Comparison of ENCODE assay signal across 1 cellular context in genomic region chr12:23423097-23423687, GRCh38.
TF ChIP-seq lines count a peak whose summit lies in the region.

No MANE protein-coding gene starts in this region.

TF ChIP-seq in H1, 55 proteins besides CTCF, POLR2A, EP300 and RAD21:
- TF ChIP-seq, protein P1, sequence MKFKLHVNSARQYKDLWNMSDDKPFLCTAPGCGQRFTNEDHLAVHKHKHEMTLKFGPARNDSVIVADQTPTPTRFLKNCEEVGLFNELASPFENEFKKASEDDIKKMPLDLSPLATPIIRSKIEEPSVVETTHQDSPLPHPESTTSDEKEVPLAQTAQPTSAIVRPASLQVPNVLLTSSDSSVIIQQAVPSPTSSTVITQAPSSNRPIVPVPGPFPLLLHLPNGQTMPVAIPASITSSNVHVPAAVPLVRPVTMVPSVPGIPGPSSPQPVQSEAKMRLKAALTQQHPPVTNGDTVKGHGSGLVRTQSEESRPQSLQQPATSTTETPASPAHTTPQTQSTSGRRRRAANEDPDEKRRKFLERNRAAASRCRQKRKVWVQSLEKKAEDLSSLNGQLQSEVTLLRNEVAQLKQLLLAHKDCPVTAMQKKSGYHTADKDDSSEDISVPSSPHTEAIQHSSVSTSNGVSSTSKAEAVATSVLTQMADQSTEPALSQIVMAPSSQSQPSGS (IDR thresholded peaks at IDR 0.05; ENCODE audit: low read length), result no peak
- no peak for TF ChIP-seq MAX (IDR thresholded peaks at IDR 0.05)
- TF ChIP-seq USF2 (IDR thresholded peaks at IDR 0.05; ENCODE audit: low read length), result no peak
- TF ChIP-seq TAF7 (optimal IDR thresholded peaks at IDR 0.05; ENCODE audit: borderline replicate concordance, low read depth, low read length), result no peak
- no peak for TF ChIP-seq TEAD4 (IDR thresholded peaks at IDR 0.05; ENCODE audit: low read depth, low read length)
- TF ChIP-seq ASH2L (IDR thresholded peaks at IDR 0.05; ENCODE audit: low read length), result no peak
- TF ChIP-seq RFX5 (IDR thresholded peaks at IDR 0.05; ENCODE audit: borderline replicate concordance, low read depth, low read length), result no peak
- TF ChIP-seq SIRT6 (IDR thresholded peaks at IDR 0.05; ENCODE audit: low read length), result no peak
- TF ChIP-seq PHF8 (conservative IDR thresholded peaks at IDR 0.05; ENCODE audit: low read depth, low read length), result no peak
- TF ChIP-seq TAF1 (IDR thresholded peaks at IDR 0.05; ENCODE audit: low read depth, low read length), result no peak
- no peak for TF ChIP-seq FOSL1 (IDR thresholded peaks at IDR 0.05; ENCODE audit: insufficient read depth, low read depth, low read length)
- TF ChIP-seq KDM4A (IDR thresholded peaks at IDR 0.05; ENCODE audit: low read depth, low read length, severe bottlenecking), result no peak
- no peak for TF ChIP-seq SRF (IDR thresholded peaks at IDR 0.05; ENCODE audit: low read depth, low read length)
